In the genomic region with DNA sequence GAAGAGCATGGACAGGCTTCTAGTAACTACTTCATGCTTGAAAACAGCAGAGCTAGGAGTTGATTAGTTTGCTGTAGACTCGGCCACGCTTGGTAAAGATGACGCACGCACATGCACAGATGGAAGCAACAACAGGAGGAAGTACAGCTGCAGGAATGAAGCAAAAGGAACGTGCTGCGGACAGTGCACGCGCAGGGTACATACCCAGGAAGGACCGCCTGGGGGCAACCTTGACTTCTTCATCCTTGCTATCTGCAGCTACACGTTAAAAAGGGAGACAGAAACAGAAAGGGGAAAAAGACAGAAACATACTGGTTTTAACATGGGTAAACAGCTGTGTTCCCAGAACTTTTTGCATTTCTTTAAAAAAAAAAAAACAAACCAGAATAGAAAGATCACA, we compare ENCODE assay signal across 15 cellular contexts. TPM values are rescaled to one million over a fixed set of nuclear protein-coding genes. Genes with fewer than 3 reads are reported as not detected.
DNase-seq lines count a peak whose midpoint lies in the region; ATAC-seq and TF ChIP-seq lines count a peak whose summit lies in the region.
"Had no signal": no experiment of that assay in that cellular context is flagged by ENCODE, and none has a peak within 500 bp of the region (broad histone marks: within the 10 kb centered on the region; RNA-seq: fewer than 3 reads in every experiment).

No MANE protein-coding gene starts in this region.

- H3K4me3 ChIP-seq in brain microvascular endothelial cell (ENCODE audit: low read depth, low read length): no peak overlapping the region
- H3K4me3 ChIP-seq in upper lobe of right lung: no peak overlapping the region

- TF ChIP-seq CTCF in brain microvascular endothelial cell (IDR thresholded peaks at IDR 0.05; ENCODE audit: low read depth, low read length, missing control alignments) (peak; percentile 30), upper lobe of right lung (IDR thresholded peaks at IDR 0.05) (peak; percentile 30)

- H3K27ac ChIP-seq in brain microvascular endothelial cell (no peak overlapping the region), upper lobe of right lung (no peak overlapping the region)

- DNase-seq in SIG-M5 treated with dmso at 0.1 percent for 504 hours (lab: John Stamatoyannopoulos, UW; ENCODE audit: unreplicated experiment) (peak; percentile 63), SIG-M5 (lab: John Stamatoyannopoulos, UW) (no peak), brain microvascular endothelial cell (peak; percentile 28), islet precursor cell (peak; percentile 71), upper lobe of right lung (peak; percentile 64), DMS153 (lab: John Stamatoyannopoulos, UW) (no peak), A172 (ENCODE audit: low spot score) (no peak), kidney tubule cell (ENCODE audit: low spot score) (no peak)
- DNase-seq: DND-41; effector CD8-positive, alpha-beta T cell; GOT3; NCI-H510A; SK-N-SH had no signal

- peaks cover 30% of the 10 kb centered on the region for H3K9me3 ChIP-seq in upper lobe of right lung

- H3K4me1 ChIP-seq in upper lobe of right lung: peaks cover 19% of the 10 kb centered on the region

- peaks cover 7% of the 10 kb centered on the region for H3K36me3 ChIP-seq in brain microvascular endothelial cell (replicated peaks)
- peaks cover 11% of the 10 kb centered on the region for H3K36me3 ChIP-seq in upper lobe of right lung

- H3K27me3 ChIP-seq in brain microvascular endothelial cell (replicated peaks) (no peaks in the 10 kb centered on the region), upper lobe of right lung (no peaks in the 10 kb centered on the region)

- in situ Hi-C loops in brain microvascular endothelial cell (cut with HindIII; ENCODE audit: low pct_ligation_motif_present, low sequenced_read_pairs): no loop called here

- ATAC-seq in upper lobe of right lung: peak; percentile 79
- ATAC-seq: activated naive CD4-positive, alpha-beta T cell treated with anti-CD3 and anti-CD28 coated beads, Interleukin-2, amount 50 U/mL, for 72 hours had no signal

- intact Hi-C loops in upper lobe of right lung (cut with DNase I): no loop called here

RNA-seq across cellular contexts. Expression of gene SLC66A2, which starts 17.7 kb away (rescaled TPM):
- total RNA-seq in upper lobe of right lung: 59.5 TPM
- 22.8 and 26.2 TPM in 2 replicates for total RNA-seq in A172 (2014; rRNA removed; shearing (Covaris generic))

RNA-seq across cellular contexts. Expression of gene HSBP1L1, which starts 30.7 kb away (rescaled TPM):
- 48.7 TPM for total RNA-seq in upper lobe of right lung
- total RNA-seq in A172 (2014; rRNA removed; shearing (Covaris generic)): 5.8 and 14.2 TPM in 2 replicates
- total RNA-seq: LHCN-M2 had no signal

RNA-seq across cellular contexts. Expression of gene TXNL4A, which starts 54.6 kb away (rescaled TPM):
- total RNA-seq in upper lobe of right lung: 80.7 TPM
- total RNA-seq in A172 (2014; rRNA removed; shearing (Covaris generic)): 67.4 and 86.6 TPM in 2 replicates

Comparison
In these comparisons a context has a peak if more than half of its experiments do, and no peak if none do; other contexts are left out.
1. DNase-seq: peak in SIG-M5 treated with dmso at 0.1 percent for 504 hours (single experiment), brain microvascular endothelial cell (single experiment), islet precursor cell (single experiment) and upper lobe of right lung (single experiment); none in SIG-M5 (single experiment), DMS153 (single experiment), A172 (single experiment) and kidney tubule cell (single experiment).